In genomic region chr3:47781685-47782537, GRCh38 we compare ENCODE assay signal across 8 cellular contexts. TPM values are rescaled to one million over a fixed set of nuclear protein-coding genes. Genes with fewer than 3 reads are reported as not detected.
DNase-seq lines count a peak whose midpoint lies in the region; ATAC-seq and TF ChIP-seq lines count a peak whose summit lies in the region.

Gene SMARCC1 (minus strand): TSS chr3:47781893. CDS start chr3:47781797, 96 bp downstream.

- H3K36me3 ChIP-seq in kidney epithelial cell (ENCODE audit: control insufficient read depth, insufficient read depth, low read length): no peaks in the 10 kb centered on the region

- ATAC-seq in GM19043 (IDR thresholded peaks at IDR 0.05; ENCODE audit: low read depth, unreplicated experiment) (peak; percentile 78), HG03378 (IDR thresholded peaks at IDR 0.05; ENCODE audit: unreplicated experiment) (peak; percentile 77)

- TF ChIP-seq CTCF in kidney epithelial cell (IDR thresholded peaks at IDR 0.05; ENCODE audit: insufficient read depth, low read length, poor library complexity, severe bottlenecking): no peak

- no peaks in the 10 kb centered on the region for H3K27me3 ChIP-seq in kidney epithelial cell (ENCODE audit: control insufficient read depth, insufficient read depth, low read length)

- DNase-seq in AG20443 (ENCODE audit: low spot score) (peak; percentile 99), NCI-H460 (ENCODE audit: extremely low read depth, low read depth) (peak; percentile 94), cerebellum (ENCODE audit: low spot score) (peak; percentile 97), kidney epithelial cell (ENCODE audit: low read depth) (peak; percentile 89)
- peak; percentile 94 for DNase-seq in activated CD4-positive, alpha-beta T cell treated with anti-CD3 and anti-CD28 coated beads for 1 hour
- DNase-seq in stimulated activated CD4-positive, alpha-beta T cell treated with anti-CD3 and anti-CD28 coated beads, Interleukin-15, amount 100 ng/mL, for 48 hours (ENCODE audit: low read depth in 2 of 2): peak; percentile 97 to 98

- peak within 1 kb of the TSS; percentile 94 for H3K4me3 ChIP-seq in kidney epithelial cell (ENCODE audit: low read depth, low read length)

RNA-seq across cellular contexts. Expression of gene SMARCC1, which starts in this region (rescaled TPM):
- 30.9 and 33.8 TPM in 2 replicates for total RNA-seq in NCI-H460 (2014; rRNA removed; shearing (Covaris generic))
- polyA plus RNA-seq in NCI-H460 (2014; cell fraction: nucleus; rRNA removed): 10.7 and 16.5 TPM in 2 replicates
- total RNA-seq in cerebellum (65.0 TPM), kidney epithelial cell (92.1 and 94.0 TPM in 2 replicates)

Comparison
In these comparisons a context has a peak if more than half of its experiments do, and no peak if none do; other contexts are left out.
1. Peak in every context shown above with its lines: DNase-seq, ATAC-seq and H3K4me3 ChIP-seq.